8 cellular contexts compared by ENCODE assay signal in genomic region chr17:75260679-75261335, GRCh38. TPM values are rescaled to one million over a fixed set of nuclear protein-coding genes. Genes with fewer than 3 reads are reported as not detected.
DNase-seq lines count a peak whose midpoint lies in the region; ATAC-seq and TF ChIP-seq lines count a peak whose summit lies in the region.

No MANE protein-coding gene starts in this region.

- H3K27me3 ChIP-seq in HL-60 (ENCODE audit: insufficient read depth, poor library complexity, severe bottlenecking) = no peaks in the 10 kb centered on the region
- no peaks in the 10 kb centered on the region for H3K27me3 ChIP-seq in hepatocyte

- intact Hi-C loops in activated T-helper 2 cell treated with anti-CD3 and anti-CD28 coated beads, Interferon-gamma antibody, Interleukin-2, Interleukin-4, amounts not matched to agents 10 μg/mL and 5 μg/mL and 100 μg/mL, durations not matched to agents 14 hours and 24 hours and 36 hours (cut with micrococcal nuclease) = loop anchor here (1.0 to 10.0 kb wide), 4 partner anchors 11 to 324 kb away; partner anchors contain the start of genes MYO15B, SLC25A19 and SUMO2

- no peaks in the 10 kb centered on the region for H3K36me3 ChIP-seq in hepatocyte (replicated peaks; ENCODE audit: insufficient read depth, low read depth)

- H4K20me1 ChIP-seq in hepatocyte (ENCODE audit: insufficient read depth, poor library complexity, severe bottlenecking) = peaks cover 11% of the 10 kb centered on the region

- no peaks in the 10 kb centered on the region for H3K27me3 Mint-ChIP-seq in activated T-helper 2 cell treated with anti-CD3 and anti-CD28 coated beads, Interferon-gamma antibody, Interleukin-2, Interleukin-4, amounts not matched to agents 10 μg/mL and 5 μg/mL and 100 μg/mL, durations not matched to agents 14 hours and 24 hours and 36 hours (ENCODE audit: low read depth)

- H3K27ac Mint-ChIP-seq in activated T-helper 2 cell treated with anti-CD3 and anti-CD28 coated beads, Interferon-gamma antibody, Interleukin-2, Interleukin-4, amounts not matched to agents 10 μg/mL and 5 μg/mL and 100 μg/mL, durations not matched to agents 14 hours and 24 hours and 36 hours = peak overlapping the region; percentile 100

- H3K79me2 ChIP-seq in hepatocyte = peaks cover 63% of the 10 kb centered on the region

- TF ChIP-seq CTCF in HL-60 (IDR thresholded peaks at IDR 0.05; ENCODE audit: insufficient read depth, low read length) (no peak), hepatocyte (IDR thresholded peaks at IDR 0.05; ENCODE audit: poor library complexity) (peak; percentile 22)

- H3K9me3 ChIP-seq in hepatocyte (ENCODE audit: low read depth) = no peaks in the 10 kb centered on the region

- peak overlapping the region; percentile 80 for H2AFZ ChIP-seq in hepatocyte

- DNase-seq in activated T-cell treated with anti-CD3 and anti-CD28 coated beads for 24 hours (ENCODE audit: low read depth) (peak; percentile 58), HL-60 (ENCODE audit: low read depth in 1 of 2, low spot score in 1 of 2) (no peak), hepatocyte (ENCODE audit: low spot score) (no peak)
- no peak for DNase-seq in activated T-cell treated with anti-CD3 and anti-CD28 coated beads, Interleukin-2, amount 50 U/mL, for 48 hours
- DNase-seq in activated T-helper 2 cell treated with anti-CD3 and anti-CD28 coated beads, Interferon-gamma antibody, Interleukin-2, Interleukin-4, amounts not matched to agents 10 μg/mL and 5 μg/mL and 100 μg/mL, durations not matched to agents 14 hours and 24 hours and 36 hours (ENCODE audit: low spot score) = no peak
- peak; percentile 71 for DNase-seq in stimulated activated CD4-positive, alpha-beta T cell treated with anti-CD3 and anti-CD28 coated beads, Interleukin-15, amount 100 ng/mL, for 24 hours
- DNase-seq in effector CD4-positive, alpha-beta T cell = no peak

- no peak for ATAC-seq in HG03520 (IDR thresholded peaks at IDR 0.05; ENCODE audit: unreplicated experiment)

- H3K4me1 Mint-ChIP-seq in activated T-helper 2 cell treated with anti-CD3 and anti-CD28 coated beads, Interferon-gamma antibody, Interleukin-2, Interleukin-4, amounts not matched to agents 10 μg/mL and 5 μg/mL and 100 μg/mL, durations not matched to agents 14 hours and 24 hours and 36 hours (ENCODE audit: low read depth) = peaks cover 50% of the 10 kb centered on the region

- no peaks in the 10 kb centered on the region for H3K9me3 Mint-ChIP-seq in activated T-helper 2 cell treated with anti-CD3 and anti-CD28 coated beads, Interferon-gamma antibody, Interleukin-2, Interleukin-4, amounts not matched to agents 10 μg/mL and 5 μg/mL and 100 μg/mL, durations not matched to agents 14 hours and 24 hours and 36 hours

- peaks cover 51% of the 10 kb centered on the region for H3K36me3 Mint-ChIP-seq in activated T-helper 2 cell treated with anti-CD3 and anti-CD28 coated beads, Interferon-gamma antibody, Interleukin-2, Interleukin-4, amounts not matched to agents 10 μg/mL and 5 μg/mL and 100 μg/mL, durations not matched to agents 14 hours and 24 hours and 36 hours (ENCODE audit: low read depth)

- peak overlapping the region; percentile 87 for H3K4me2 ChIP-seq in hepatocyte

- H3K4me3 ChIP-seq in HL-60 (replicated peaks; ENCODE audit: insufficient read depth, low read length) (peak overlapping the region; percentile 80), hepatocyte (peak overlapping the region; percentile 79)

- WGBS in hepatocyte (ENCODE audit: low lambda C conversion rate, missing lambda C conversion rate) = 5% methylated on average over 31 of the region's 31 CpGs

- peaks cover 8% of the 10 kb centered on the region for H3K4me1 ChIP-seq in hepatocyte (ENCODE audit: insufficient read depth)

- H3K27ac ChIP-seq in HL-60 (replicated peaks) = peak overlapping the region; percentile 100
- peak overlapping the region; percentile 97 for H3K27ac ChIP-seq in hepatocyte

- no peaks in the 10 kb centered on the region for H3K9me2 ChIP-seq in hepatocyte (replicated peaks; ENCODE audit: insufficient read depth)

- H3K4me3 Mint-ChIP-seq in activated T-helper 2 cell treated with anti-CD3 and anti-CD28 coated beads, Interferon-gamma antibody, Interleukin-2, Interleukin-4, amounts not matched to agents 10 μg/mL and 5 μg/mL and 100 μg/mL, durations not matched to agents 14 hours and 24 hours and 36 hours (ENCODE audit: low read depth) = peak overlapping the region; percentile 99

RNA-seq across cellular contexts. Expression of gene GGA3, which starts 0.6 kb away (rescaled TPM):
- total RNA-seq in activated T-helper 2 cell treated with anti-CD3 and anti-CD28 coated beads, Interferon-gamma antibody, Interleukin-2, Interleukin-4, amounts not matched to agents 10 μg/mL and 5 μg/mL and 100 μg/mL, durations not matched to agents 14 hours and 24 hours and 36 hours = 71.7 and 77.2 TPM in 2 replicates
- total RNA-seq in hepatocyte = 17.7 and 24.4 TPM in 2 replicates
- 20.2 and 26.0 TPM in 2 replicates for polyA plus RNA-seq in hepatocyte

RNA-seq across cellular contexts. Expression of gene MRPS7, which starts 0.9 kb away (rescaled TPM):
- total RNA-seq in activated T-helper 2 cell treated with anti-CD3 and anti-CD28 coated beads, Interferon-gamma antibody, Interleukin-2, Interleukin-4, amounts not matched to agents 10 μg/mL and 5 μg/mL and 100 μg/mL, durations not matched to agents 14 hours and 24 hours and 36 hours = 99.4 and 101 TPM in 2 replicates
- 43.4 and 47.5 TPM in 2 replicates for total RNA-seq in hepatocyte
- 94.9 and 102 TPM in 2 replicates for polyA plus RNA-seq in hepatocyte

RNA-seq across cellular contexts. Expression of gene MIF4GD, which starts 10.2 kb away (rescaled TPM):
- 50.5 and 51.5 TPM in 2 replicates for total RNA-seq in activated T-helper 2 cell treated with anti-CD3 and anti-CD28 coated beads, Interferon-gamma antibody, Interleukin-2, Interleukin-4, amounts not matched to agents 10 μg/mL and 5 μg/mL and 100 μg/mL, durations not matched to agents 14 hours and 24 hours and 36 hours
- 11.0 and 12.4 TPM in 2 replicates for total RNA-seq in hepatocyte
- polyA plus RNA-seq in hepatocyte = 23.6 and 31.4 TPM in 2 replicates

RNA-seq across cellular contexts. Expression of gene SLC25A19, which starts 28.4 kb away (rescaled TPM):
- total RNA-seq in activated T-helper 2 cell treated with anti-CD3 and anti-CD28 coated beads, Interferon-gamma antibody, Interleukin-2, Interleukin-4, amounts not matched to agents 10 μg/mL and 5 μg/mL and 100 μg/mL, durations not matched to agents 14 hours and 24 hours and 36 hours = 97.4 and 101 TPM in 2 replicates
- total RNA-seq in hepatocyte = 4.6 and 10.8 TPM in 2 replicates
- 7.6 and 8.4 TPM in 2 replicates for polyA plus RNA-seq in hepatocyte

RNA-seq across cellular contexts. Expression of gene NUP85, which starts 55.3 kb away (rescaled TPM):
- 115 and 122 TPM in 2 replicates for total RNA-seq in activated T-helper 2 cell treated with anti-CD3 and anti-CD28 coated beads, Interferon-gamma antibody, Interleukin-2, Interleukin-4, amounts not matched to agents 10 μg/mL and 5 μg/mL and 100 μg/mL, durations not matched to agents 14 hours and 24 hours and 36 hours
- 28.6 and 33.6 TPM in 2 replicates for total RNA-seq in hepatocyte
- 38.8 and 45.5 TPM in 2 replicates for polyA plus RNA-seq in hepatocyte

Comparison
In these comparisons a context has a peak if more than half of its experiments do, and no peak if none do; other contexts are left out.
1. DNase-seq: peak in activated T-cell treated with anti-CD3 and anti-CD28 coated beads for 24 hours (single experiment) and stimulated activated CD4-positive, alpha-beta T cell treated with anti-CD3 and anti-CD28 coated beads, Interleukin-15, amount 100 ng/mL, for 24 hours (single experiment); none in activated T-cell treated with anti-CD3 and anti-CD28 coated beads, Interleukin-2, amount 50 U/mL, for 48 hours (0 of 2), HL-60 (0 of 2), activated T-helper 2 cell treated with anti-CD3 and anti-CD28 coated beads, Interferon-gamma antibody, Interleukin-2, Interleukin-4, amounts not matched to agents 10 μg/mL and 5 μg/mL and 100 μg/mL, durations not matched to agents 14 hours and 24 hours and 36 hours (single experiment), hepatocyte (single experiment) and effector CD4-positive, alpha-beta T cell (single experiment).